In genomic region chr18:42047721-42048120, GRCh38 we compare ENCODE assay signal across 15 cellular contexts.
A peak's percentile ranks its signal among the peaks of the same experiment; 100 is the strongest.
DNase-seq lines count a peak whose midpoint lies in the region; ATAC-seq, FAIRE-seq and TF ChIP-seq lines count a peak whose summit lies in the region.
"Had no signal": no experiment of that assay in that cellular context is flagged by ENCODE, and none has a peak within 500 bp of the region (broad histone marks: within the 10 kb centered on the region; RNA-seq: fewer than 3 reads in every experiment).

No MANE protein-coding gene starts in this region.

- H3K4me2 ChIP-seq in A549, result peak overlapping the region; percentile 62

- peak in 1 of 2 experiments; percentile 30; a peak in 1 of 6 replicates for ATAC-seq in A549

- H3K4me3 ChIP-seq in A549 (no peak overlapping the region), epithelial cell of esophagus (ENCODE audit: low read length) (no peak overlapping the region)

- CTCF ChIA-PET in A549 (lab: Yijun Ruan, JAX), result interaction anchor here (0.6 to 2.2 kb wide), 4 partner anchors 10 to 329 kb away, joined by 3 to 8 read pairs (median 5); no protein-coding TSS in a partner anchor

- POLR2A ChIA-PET in A549 (lab: Yijun Ruan, JAX), result no interaction called here

- no peak for TF ChIP-seq EP300 in A549 (IDR thresholded peaks at IDR 0.05)

- no peaks in the 10 kb centered on the region for H3K9me3 ChIP-seq in A549

- no peak for FAIRE-seq in A549 (lab: Jason Lieb, UNC)
- FAIRE-seq: GM12891 had no signal

- no peak for DNase-seq in A549 (ENCODE audit: low read depth in 1 of 2, low spot score in 1 of 2)
- DNase-seq in LHCN-M2 (ENCODE audit: low read depth), result peak; percentile 38
- peak; percentile 45 for DNase-seq in epithelial cell of esophagus (ENCODE audit: low read depth)
- peak; percentile 66 for DNase-seq in kidney tubule cell (ENCODE audit: low spot score)
- DNase-seq in iPS-NIHi11 (ENCODE audit: low spot score), result no peak
- no peak for DNase-seq in NCI-H1092 (lab: John Stamatoyannopoulos, UW)
- DNase-seq in DMS153 treated with DMSO at 0.1 percent for 48 hours (lab: John Stamatoyannopoulos, UW; ENCODE audit: unreplicated experiment), result no peak
- DNase-seq in DMS 273 treated with DMSO at 0.1 percent for 48 hours (lab: John Stamatoyannopoulos, UW), result no peak
- DNase-seq: activated CD4-positive, CD25-positive, alpha-beta regulatory T cell treated with anti-CD3 and anti-CD28 coated beads, Interleukin-2, amount 50 U/mL, for 72 hours; activated naive CD4-positive, alpha-beta T cell treated with anti-CD3 and anti-CD28 coated beads, Interleukin-2, amount 50 U/mL, for 16 hours; effector CD8-positive, alpha-beta T cell; NCI-H82; stimulated activated naive CD4-positive, alpha-beta T cell; T-helper 2 cell had no signal

- H3K27ac ChIP-seq in A549, result peak overlapping the region; percentile 29 to 69

- peaks cover 26% of the 10 kb centered on the region for H3K4me1 ChIP-seq in A549

- TF ChIP-seq CTCF in A549 (IDR thresholded peaks at IDR 0.05), result no peak
- TF ChIP-seq CTCF in epithelial cell of esophagus (IDR thresholded peaks at IDR 0.05; ENCODE audit: insufficient read depth, low read depth, low read length, missing control alignments), result no peak

- TF ChIP-seq POLR2A in A549 (IDR thresholded peaks at IDR 0.05; ENCODE audit: low read length), result no peak

- TF ChIP-seq RAD21 in A549 (conservative IDR thresholded peaks at IDR 0.05 in 1 of 2, IDR thresholded peaks at IDR 0.05 in 1 of 2), result no peak

TF ChIP-seq in A549, 52 proteins besides CTCF, POLR2A, EP300 and RAD21:
- TF ChIP-seq CBX2 (IDR thresholded peaks at IDR 0.05; ENCODE audit: borderline replicate concordance, low read depth) (no peak), NPAS2 (CRISPR knock-in tag; IDR thresholded peaks at IDR 0.05; ENCODE audit: borderline replicate concordance) (no peak), ESRRA (IDR thresholded peaks at IDR 0.05; ENCODE audit: borderline replicate concordance, low read length) (no peak), HOXA7 (CRISPR knock-in tag; IDR thresholded peaks at IDR 0.05) (no peak), ZC3H11A (IDR thresholded peaks at IDR 0.05) (no peak), SREBF2 (IDR thresholded peaks at IDR 0.05) (no peak), GATA3 (IDR thresholded peaks at IDR 0.05; ENCODE audit: borderline replicate concordance) (no peak), MYC (IDR thresholded peaks at IDR 0.05; ENCODE audit: borderline replicate concordance, low read length) (no peak), KDM1A (IDR thresholded peaks at IDR 0.05; ENCODE audit: low read depth) (no peak)
- TF ChIP-seq, protein P1, sequence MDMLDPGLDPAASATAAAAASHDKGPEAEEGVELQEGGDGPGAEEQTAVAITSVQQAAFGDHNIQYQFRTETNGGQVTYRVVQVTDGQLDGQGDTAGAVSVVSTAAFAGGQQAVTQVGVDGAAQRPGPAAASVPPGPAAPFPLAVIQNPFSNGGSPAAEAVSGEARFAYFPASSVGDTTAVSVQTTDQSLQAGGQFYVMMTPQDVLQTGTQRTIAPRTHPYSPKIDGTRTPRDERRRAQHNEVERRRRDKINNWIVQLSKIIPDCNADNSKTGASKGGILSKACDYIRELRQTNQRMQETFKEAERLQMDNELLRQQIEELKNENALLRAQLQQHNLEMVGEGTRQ (IDR thresholded peaks at IDR 0.05), result no peak
- TF ChIP-seq, protein P2, sequence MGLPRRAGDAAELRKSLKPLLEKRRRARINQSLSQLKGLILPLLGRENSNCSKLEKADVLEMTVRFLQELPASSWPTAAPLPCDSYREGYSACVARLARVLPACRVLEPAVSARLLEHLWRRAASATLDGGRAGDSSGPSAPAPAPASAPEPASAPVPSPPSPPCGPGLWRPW (IDR thresholded peaks at IDR 0.05), result no peak

Comparison
In these comparisons a context has a peak if more than half of its experiments do, and no peak if none do; other contexts are left out.
1. DNase-seq: peak in LHCN-M2 (single experiment), epithelial cell of esophagus (single experiment) and kidney tubule cell (single experiment); none in A549 (0 of 2), iPS-NIHi11 (single experiment), NCI-H1092 (single experiment), DMS153 treated with DMSO at 0.1 percent for 48 hours (single experiment) and DMS 273 treated with DMSO at 0.1 percent for 48 hours (single experiment).